ENCODE assay signal across 1 cellular context in the genomic region with DNA sequence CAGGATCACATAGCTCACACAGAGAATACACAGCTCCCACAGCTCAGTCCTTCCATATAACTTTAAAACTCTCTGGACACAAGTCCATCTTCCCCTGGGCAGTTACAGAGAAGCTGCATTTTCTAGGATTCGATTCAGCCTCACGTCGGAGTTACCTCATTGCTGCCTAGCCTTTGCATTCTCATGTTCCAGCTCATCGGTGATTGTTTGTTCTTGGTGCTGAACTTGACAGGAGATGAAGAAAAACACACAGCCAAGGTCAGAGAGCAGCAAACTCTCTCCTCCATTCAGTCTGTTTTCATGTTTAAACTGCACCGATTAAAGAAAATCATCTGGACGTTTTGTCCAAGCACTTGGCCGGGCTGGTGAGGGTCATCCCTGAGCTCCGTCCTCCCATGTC.
TF ChIP-seq lines count a peak whose summit lies in the region.

No MANE protein-coding gene starts in this region.

TF ChIP-seq in IMR-90, 13 proteins besides CTCF, POLR2A, EP300 and RAD21 (continued from another document):
- TF ChIP-seq, protein P1, sequence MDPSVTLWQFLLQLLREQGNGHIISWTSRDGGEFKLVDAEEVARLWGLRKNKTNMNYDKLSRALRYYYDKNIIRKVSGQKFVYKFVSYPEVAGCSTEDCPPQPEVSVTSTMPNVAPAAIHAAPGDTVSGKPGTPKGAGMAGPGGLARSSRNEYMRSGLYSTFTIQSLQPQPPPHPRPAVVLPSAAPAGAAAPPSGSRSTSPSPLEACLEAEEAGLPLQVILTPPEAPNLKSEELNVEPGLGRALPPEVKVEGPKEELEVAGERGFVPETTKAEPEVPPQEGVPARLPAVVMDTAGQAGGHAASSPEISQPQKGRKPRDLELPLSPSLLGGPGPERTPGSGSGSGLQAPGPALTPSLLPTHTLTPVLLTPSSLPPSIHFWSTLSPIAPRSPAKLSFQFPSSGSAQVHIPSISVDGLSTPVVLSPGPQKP (IDR thresholded peaks at IDR 0.05; ENCODE audit: borderline replicate concordance, low read depth, low read length) = no peak
